ENCODE assay signal across 23 cellular contexts in genomic region chr4:7945709-7946380, GRCh38. TPM values are rescaled to one million over a fixed set of nuclear protein-coding genes. Genes with fewer than 3 reads are reported as not detected.
DNase-seq lines count a peak whose midpoint lies in the region; ATAC-seq and TF ChIP-seq lines count a peak whose summit lies in the region.
"Had no signal": no experiment of that assay in that cellular context is flagged by ENCODE, and none has a peak within 500 bp of the region (broad histone marks: within the 10 kb centered on the region; RNA-seq: fewer than 3 reads in every experiment).

No MANE protein-coding gene starts in this region.

- no peak for TF ChIP-seq CTCF in retinal pigment epithelial cell (conservative IDR thresholded peaks at IDR 0.05; ENCODE audit: low read depth, low read length)

- H3K18ac ChIP-seq in mesenchymal stem cell (ENCODE audit: low read depth in 1 of 2, low read length in 2 of 2): no peak overlapping the region

- no peak overlapping the region for H3K14ac ChIP-seq in mesenchymal stem cell (ENCODE audit: low read length in 2 of 2)

- H2BK5ac ChIP-seq in mesenchymal stem cell (ENCODE audit: low read depth, low read length, poor library complexity, severe bottlenecking): no peak overlapping the region

- peaks cover 21% of the 10 kb centered on the region for H3K4me1 ChIP-seq in mesenchymal stem cell (ENCODE audit: control insufficient read depth, insufficient read depth, low read depth, low read length)

- no peak overlapping the region for H3K4ac ChIP-seq in mesenchymal stem cell (ENCODE audit: low read depth in 1 of 2, low read length in 2 of 2)

- H2AK5ac ChIP-seq in mesenchymal stem cell (ENCODE audit: low read length, severe bottlenecking): peak overlapping the region; percentile 47

- no peak overlapping the region for H3K4me3 Mint-ChIP-seq in central memory CD8-positive, alpha-beta T cell
- H3K4me3 Mint-ChIP-seq: H9 had no signal

- H3K4me3 ChIP-seq in mesenchymal stem cell (ENCODE audit: insufficient read depth in 1 of 2, low read depth in 1 of 2, low read length in 2 of 2) (no peak overlapping the region), retinal pigment epithelial cell (ENCODE audit: low read length) (no peak overlapping the region)

- H3K9me3 Mint-ChIP-seq in central memory CD8-positive, alpha-beta T cell: no peaks in the 10 kb centered on the region
- H3K9me3 Mint-ChIP-seq: H9 had no signal

- H3K36me3 Mint-ChIP-seq in central memory CD8-positive, alpha-beta T cell (ENCODE audit: insufficient read depth): peaks cover 3% of the 10 kb centered on the region
- H3K36me3 Mint-ChIP-seq: CD8-positive, alpha-beta memory T cell had no signal

- no peak overlapping the region for H3K23ac ChIP-seq in mesenchymal stem cell (ENCODE audit: low read length in 2 of 2)

- no peaks in the 10 kb centered on the region for H3K27me3 ChIP-seq in mesenchymal stem cell (ENCODE audit: control insufficient read depth in 1 of 2, insufficient read depth in 1 of 2, low read length in 2 of 2)

- peaks cover 15% of the 10 kb centered on the region for H3K4me1 Mint-ChIP-seq in central memory CD8-positive, alpha-beta T cell

- H2AFZ ChIP-seq in mesenchymal stem cell (ENCODE audit: low read depth, low read length): no peak overlapping the region

- no peaks in the 10 kb centered on the region for H3K36me3 ChIP-seq in mesenchymal stem cell (ENCODE audit: control insufficient read depth in 1 of 2, insufficient read depth in 2 of 2, low read depth in 1 of 2, low read length in 2 of 2)

- H3K9me3 ChIP-seq in mesenchymal stem cell (ENCODE audit: control insufficient read depth, low read length): no peaks in the 10 kb centered on the region
- H3K9me3 ChIP-seq: SK-N-SH had no signal

- H3K4me2 ChIP-seq in mesenchymal stem cell (ENCODE audit: low read length, poor library complexity, severe bottlenecking): no peak overlapping the region
- H3K4me2 ChIP-seq: SK-N-SH had no signal

- no peaks in the 10 kb centered on the region for H3K79me1 ChIP-seq in mesenchymal stem cell (replicated peaks; ENCODE audit: low read length, poor library complexity, severe bottlenecking)

- no peaks in the 10 kb centered on the region for H3K27me3 Mint-ChIP-seq in central memory CD8-positive, alpha-beta T cell

- H4K8ac ChIP-seq in mesenchymal stem cell (ENCODE audit: low read length): no peak overlapping the region

- 96% methylated on average over 14 of the region's 14 CpGs for WGBS in mesenchymal stem cell

- ATAC-seq in central memory CD8-positive, alpha-beta T cell (replicated peaks; ENCODE audit: extremely low read depth, poor library complexity, severe bottlenecking): no peak
- ATAC-seq in GM21515 (IDR thresholded peaks at IDR 0.05; ENCODE audit: unreplicated experiment) (no peak), HG03378 (IDR thresholded peaks at IDR 0.05; ENCODE audit: unreplicated experiment) (no peak)

- H3K27ac ChIP-seq in mesenchymal stem cell (ENCODE audit: low read length, poor library complexity, severe bottlenecking): no peak overlapping the region

- H3K9ac ChIP-seq in mesenchymal stem cell (ENCODE audit: low read length): no peak overlapping the region
- H3K9ac ChIP-seq: SK-N-SH had no signal

- H4K91ac ChIP-seq in mesenchymal stem cell (ENCODE audit: low read length): no peak overlapping the region

- no peak overlapping the region for H2BK15ac ChIP-seq in mesenchymal stem cell (ENCODE audit: low read depth, poor library complexity, severe bottlenecking)

- no peak overlapping the region for H2BK120ac ChIP-seq in mesenchymal stem cell (ENCODE audit: low read depth, low read length)

- H2BK12ac ChIP-seq in mesenchymal stem cell (ENCODE audit: low read length in 2 of 2): no peak overlapping the region

- DNase-seq in D341Med (ENCODE audit: low spot score): peak; percentile 31
- no peak for DNase-seq in central memory CD8-positive, alpha-beta T cell (ENCODE audit: low spot score in 2 of 2)
- no peak for DNase-seq in mesenchymal stem cell
- DNase-seq in retinal pigment epithelial cell (ENCODE audit: low read depth): peak; percentile 91
- no peak for DNase-seq in stimulated activated CD4-positive, alpha-beta T cell treated with anti-CD3 and anti-CD28 coated beads, Interleukin-4, amount 100 ng/mL, for 4 hours
- no peak for DNase-seq in superior temporal gyrus (ENCODE audit: extremely low spot score)
- DNase-seq: C1 segment of cervical spinal cord; CD8-positive, alpha-beta memory T cell; DMS79; H9; IMR-90; Karpas-422; NCI-H1092 treated with DMSO at 0.1 percent for 48 hours; NCI-H146; NCI-H2029 treated with DMSO at 0.1 percent for 48 hours; NCI-H2171 treated with DMSO at 0.1 percent for 48 hours; NCI-H446; NCI-H69; OCI-M1; SHP77 treated with DMSO at 0.1 percent for 48 hours; SK-N-SH had no signal

- peak overlapping the region; percentile 41 for H3K27ac Mint-ChIP-seq in central memory CD8-positive, alpha-beta T cell (ENCODE audit: low read depth)
- H3K27ac Mint-ChIP-seq: H9 had no signal

RNA-seq across cellular contexts. Expression of gene AFAP1, which starts 6.2 kb away (rescaled TPM):
- 19.0 TPM for polyA plus RNA-seq in mesenchymal stem cell (2013, experiment 1 of 2)
- 19.1 TPM for polyA plus RNA-seq in mesenchymal stem cell (2013, experiment 2 of 2)

Comparison
In these comparisons a context has a peak if more than half of its experiments do, and no peak if none do; other contexts are left out.
1. DNase-seq: peak in D341Med (single experiment) and retinal pigment epithelial cell (single experiment); none in central memory CD8-positive, alpha-beta T cell (0 of 2), mesenchymal stem cell (single experiment), stimulated activated CD4-positive, alpha-beta T cell treated with anti-CD3 and anti-CD28 coated beads, Interleukin-4, amount 100 ng/mL, for 4 hours (0 of 2) and superior temporal gyrus (single experiment).